Comparison of ENCODE assay signal across 9 cellular contexts in genomic region chr7:48085433-48085791, GRCh38. TPM values are rescaled to one million over a fixed set of nuclear protein-coding genes. Genes with fewer than 3 reads are reported as not detected.
DNase-seq lines count a peak whose midpoint lies in the region; ATAC-seq, FAIRE-seq and TF ChIP-seq lines count a peak whose summit lies in the region.
"Had no signal": no experiment of that assay in that cellular context is flagged by ENCODE, and none has a peak within 500 bp of the region (broad histone marks: within the 10 kb centered on the region; RNA-seq: fewer than 3 reads in every experiment).

No MANE protein-coding gene starts in this region.

- DNase-seq in activated T-cell treated with anti-CD3 and anti-CD28 coated beads, Interleukin-2, amount 50 U/mL, for 4 hours = no peak
- no peak for DNase-seq in activated T-cell treated with anti-CD3 and anti-CD28 coated beads, Interleukin-2, amount 50 U/mL, for 1 hour
- DNase-seq in endothelial cell of umbilical vein (ENCODE audit: low read depth, low spot score) (no peak), putamen (ENCODE audit: low spot score) (no peak), aorta (no peak)
- DNase-seq in stimulated activated CD4-positive, alpha-beta T cell treated with anti-CD3 and anti-CD28 coated beads, Interleukin-2, amount 100 ng/mL, for 24 hours = no peak

- H3K4me1 ChIP-seq in OCI-LY3 (ENCODE audit: low read length) (peaks cover 41% of the 10 kb centered on the region), endothelial cell of umbilical vein (ENCODE audit: control insufficient read depth, extremely low read depth, insufficient read depth, low read length) (peaks cover 46% of the 10 kb centered on the region), subcutaneous abdominal adipose tissue (ENCODE audit: control insufficient read depth in 5 of 5, insufficient read depth in 5 of 5, low read length in 5 of 5) (peaks cover 8 to 62% (median 37%) of the 10 kb centered on the region in 5 donors), aorta (ENCODE audit: control insufficient read depth in 1 of 2, insufficient read depth in 2 of 2, low read length in 2 of 2) (peaks cover 0 to 2% of the 10 kb centered on the region in 2 donors)

- CTCF ChIA-PET in endothelial cell of umbilical vein (lab: Charles Lee) = interaction anchor here (0.9 to 4.9 kb wide), 6 partner anchors 25 to 140 kb away, joined by 3 to 19 read pairs (median 6); no protein-coding TSS in a partner anchor

- BruUV-seq in endothelial cell of umbilical vein (replicated peaks; lab: Mats Ljungman, UMichigan) = TSS peak; percentile 4

- H3K4me3 Mint-ChIP-seq in activated T-cell treated with anti-CD3 and anti-CD28 coated beads, Interleukin-2, amount 50 U/mL, for 4 hours = peak overlapping the region; percentile 36

- TF ChIP-seq POLR2A in endothelial cell of umbilical vein (IDR thresholded peaks at IDR 0.05; ENCODE audit: low read depth, low read length) = no peak

- H3K4me2 ChIP-seq in OCI-LY3 (ENCODE audit: low read length) (peak overlapping the region; percentile 66), endothelial cell of umbilical vein (ENCODE audit: insufficient read depth, low read length) (peak overlapping the region; percentile 10)

- H2AFZ ChIP-seq in OCI-LY3 (ENCODE audit: low read depth, low read length) (0 out of 2 replicates have a peak overlapping the region, but pooled peaks have one; percentile 25), endothelial cell of umbilical vein (ENCODE audit: low read depth, low read length) (no peak overlapping the region)

- H3K36me3 ChIP-seq in OCI-LY3 (replicated peaks; ENCODE audit: low read depth, low read length) (no peaks in the 10 kb centered on the region), endothelial cell of umbilical vein (ENCODE audit: control insufficient read depth in 2 of 2, extremely low read depth in 1 of 2, insufficient read depth in 2 of 2, low read length in 2 of 2) (no peaks in the 10 kb centered on the region), subcutaneous abdominal adipose tissue (ENCODE audit: control insufficient read depth in 5 of 5, insufficient read depth in 5 of 5, low read length in 5 of 5) (no peaks in the 10 kb centered on the region), aorta (ENCODE audit: control insufficient read depth in 1 of 2, insufficient read depth in 2 of 2, low read length in 1 of 2) (no peaks in the 10 kb centered on the region)

- POLR2A ChIA-PET in endothelial cell of umbilical vein (lab: Charles Lee) = no interaction called here

- WGBS in aorta, 2 donors = 81 to 88% methylated on average over 1 of the region's 1 CpG

- no peaks in the 10 kb centered on the region for H3K9me1 ChIP-seq in endothelial cell of umbilical vein (replicated peaks; ENCODE audit: control insufficient read depth, extremely low read depth, insufficient read depth, low read length)

- peaks cover 65% of the 10 kb centered on the region for H3K4me1 Mint-ChIP-seq in activated T-cell treated with anti-CD3 and anti-CD28 coated beads, Interleukin-2, amount 50 U/mL, for 4 hours (ENCODE audit: low read depth)

- H3K9me3 ChIP-seq in OCI-LY3 (ENCODE audit: insufficient read depth, low read length) (no peaks in the 10 kb centered on the region), endothelial cell of umbilical vein (replicated peaks; ENCODE audit: control insufficient read depth, insufficient read depth, low read length) (no peaks in the 10 kb centered on the region), subcutaneous abdominal adipose tissue (ENCODE audit: control insufficient read depth in 5 of 5, low read length in 5 of 5) (no peaks in the 10 kb centered on the region), aorta (ENCODE audit: control insufficient read depth, low read length) (no peaks in the 10 kb centered on the region)

- peaks cover 37% of the 10 kb centered on the region for H3K27me3 ChIP-seq in OCI-LY3 (ENCODE audit: low read depth, low read length)
- H3K27me3 ChIP-seq in endothelial cell of umbilical vein (ENCODE audit: control insufficient read depth in 2 of 2, insufficient read depth in 2 of 2, low read length in 2 of 2) = no peaks in the 10 kb centered on the region
- no peaks in the 10 kb centered on the region for H3K27me3 ChIP-seq in subcutaneous abdominal adipose tissue (ENCODE audit: control insufficient read depth in 5 of 5, insufficient read depth in 4 of 5, low read length in 5 of 5)
- H3K27me3 ChIP-seq in aorta (ENCODE audit: control insufficient read depth in 1 of 2, insufficient read depth in 2 of 2, low read length in 1 of 2) = no peaks in the 10 kb centered on the region

- dilution Hi-C loops in endothelial cell of umbilical vein (cut with MboI; ENCODE audit: extremely low pct_ligation_motif_present, low sequenced_read_pairs) = no loop called here

- H3K9ac ChIP-seq in OCI-LY3 (ENCODE audit: low read length) (peak overlapping the region; percentile 37; the same call in 1 of the 2 replicates), endothelial cell of umbilical vein (replicated peaks; ENCODE audit: extremely low read depth, insufficient read depth, low read length) (peak overlapping the region; percentile 22), subcutaneous abdominal adipose tissue (ENCODE audit: low read length in 5 of 5) (peak overlapping the region in 3 of 5 donors; percentile 38 to 64 (median 56))

- no peak for ATAC-seq in activated T-cell treated with anti-CD3 and anti-CD28 coated beads, Interleukin-2, amount 50 U/mL, for 4 hours
- ATAC-seq in aorta (ENCODE audit: low FRiP score) = no peak

- H3K27me3 Mint-ChIP-seq in activated T-cell treated with anti-CD3 and anti-CD28 coated beads, Interleukin-2, amount 50 U/mL, for 4 hours (ENCODE audit: low read depth) = no peaks in the 10 kb centered on the region

- peak overlapping the region; percentile 49 for H3K4me3 ChIP-seq in OCI-LY3 (ENCODE audit: low read length)
- H3K4me3 ChIP-seq in endothelial cell of umbilical vein (replicated peaks in 1 of 3; ENCODE audit: insufficient read depth in 1 of 3, low read depth in 1 of 3, low read length in 3 of 3) = no peak overlapping the region
- no peak overlapping the region for H3K4me3 ChIP-seq in subcutaneous abdominal adipose tissue (ENCODE audit: low read depth in 1 of 5, low read length in 5 of 5)
- H3K4me3 ChIP-seq in aorta (ENCODE audit: low read length in 2 of 2) = no peak overlapping the region

- H3K27ac ChIP-seq in OCI-LY3 (ENCODE audit: low read length) = peak overlapping the region; percentile 72
- peak overlapping the region; percentile 69 for H3K27ac ChIP-seq in endothelial cell of umbilical vein (ENCODE audit: insufficient read depth, low read depth, low read length)
- H3K27ac ChIP-seq in subcutaneous abdominal adipose tissue (ENCODE audit: low read depth, low read length) = peak overlapping the region; percentile 74
- peak overlapping the region in 1 of 2 donors; percentile 39 for H3K27ac ChIP-seq in aorta (ENCODE audit: low read depth in 1 of 2, low read length in 2 of 2)

- FAIRE-seq in endothelial cell of umbilical vein (lab: Jason Lieb, UNC) = no peak

- no peaks in the 10 kb centered on the region for H3K79me2 ChIP-seq in OCI-LY3 (ENCODE audit: low read length)
- H3K79me2 ChIP-seq in endothelial cell of umbilical vein (ENCODE audit: control insufficient read depth, insufficient read depth, low read length) = peaks cover 13% of the 10 kb centered on the region

- H4K20me1 ChIP-seq in OCI-LY3 (ENCODE audit: insufficient read depth, low read length) = no peaks in the 10 kb centered on the region
- H4K20me1 ChIP-seq in endothelial cell of umbilical vein (replicated peaks; ENCODE audit: control insufficient read depth, extremely low read depth, insufficient read depth, low read length) = no peaks in the 10 kb centered on the region

- H3K9me3 Mint-ChIP-seq in activated T-cell treated with anti-CD3 and anti-CD28 coated beads, Interleukin-2, amount 50 U/mL, for 4 hours = no peaks in the 10 kb centered on the region

- H3K36me3 Mint-ChIP-seq in activated T-cell treated with anti-CD3 and anti-CD28 coated beads, Interleukin-2, amount 50 U/mL, for 4 hours (ENCODE audit: insufficient read depth) = peaks cover 2% of the 10 kb centered on the region

- TF ChIP-seq CTCF in OCI-LY3 (IDR thresholded peaks at IDR 0.05; ENCODE audit: low read depth, low read length) (no peak), endothelial cell of umbilical vein (IDR thresholded peaks at IDR 0.05; ENCODE audit: extremely low read depth in 1 of 2, insufficient read depth in 1 of 2, low read depth in 1 of 2, low read length in 2 of 2) (no peak)

- intact Hi-C loops in endothelial cell of umbilical vein (cut with micrococcal nuclease) (loop anchor here (5.0 to 10.0 kb wide), 3 partner anchors 167 to 631 kb away; no protein-coding TSS in a partner anchor), aorta (cut with DNase I) (loop anchor here in 1 of 2 donors (5.0 kb wide), 1 partner anchor 48 kb away; the partner anchor contains the start of gene C7orf57)

RNA-seq across cellular contexts. Expression of gene UPP1, which starts 3.7 kb away (rescaled TPM):
- 10 to 100 TPM; 25.5 to 45.8 (median 45.1) TPM for total RNA-seq in activated T-cell treated with anti-CD3 and anti-CD28 coated beads, Interleukin-2, amount 50 U/mL, for 4 hours
- total RNA-seq in endothelial cell of umbilical vein = 53.6 and 60.7 TPM in 2 replicates
- polyA plus RNA-seq in endothelial cell of umbilical vein = 66.0 and 71.0 TPM in 2 replicates
- 46.7 and 47.7 TPM in 2 replicates for polyA plus RNA-seq in endothelial cell of umbilical vein (2011; cell fraction: cytosol; rRNA removed)
- polyA plus RNA-seq in endothelial cell of umbilical vein (2011; cell fraction: nucleus; rRNA removed) = 86.8 and 114 TPM in 2 replicates
- 36.9 and 66.7 TPM in 2 replicates for polyA plus RNA-seq in endothelial cell of umbilical vein (2012)
- 26.0 and 26.7 TPM in 2 replicates for polyA minus RNA-seq in endothelial cell of umbilical vein
- 12.7 TPM for polyA minus RNA-seq in endothelial cell of umbilical vein (2011; cell fraction: cytosol; rRNA and poly(A)+ RNA removed)
- 46.5 and 49.2 TPM in 2 replicates for polyA minus RNA-seq in endothelial cell of umbilical vein (2011; cell fraction: nucleus; rRNA and poly(A)+ RNA removed)
- total RNA-seq in aorta = 10 to 100 TPM; 30.4 to 34.9 TPM
- 10 to 100 TPM; 34.1 to 63.0 TPM for polyA plus RNA-seq in aorta

RNA-seq across cellular contexts. Expression of gene C7orf57, which starts 50.1 kb away (rescaled TPM):
- under 1 TPM; 0.15 to 0.45 (median 0.16) TPM for total RNA-seq in activated T-cell treated with anti-CD3 and anti-CD28 coated beads, Interleukin-2, amount 50 U/mL, for 4 hours
- not detected in 2 replicates for total RNA-seq in endothelial cell of umbilical vein
- not detected in 2 replicates for polyA plus RNA-seq in endothelial cell of umbilical vein
- 0.04 and 0.14 TPM in 2 replicates for polyA plus RNA-seq in endothelial cell of umbilical vein (2011; cell fraction: cytosol; rRNA removed)
- not detected in 2 replicates for polyA plus RNA-seq in endothelial cell of umbilical vein (2011; cell fraction: nucleus; rRNA removed)
- polyA plus RNA-seq in endothelial cell of umbilical vein (2012) = not detected in 2 replicates
- not detected in 2 replicates for polyA minus RNA-seq in endothelial cell of umbilical vein
- polyA minus RNA-seq in endothelial cell of umbilical vein (2011; cell fraction: cytosol; rRNA and poly(A)+ RNA removed) = not detected
- not detected in 2 replicates for polyA minus RNA-seq in endothelial cell of umbilical vein (2011; cell fraction: nucleus; rRNA and poly(A)+ RNA removed)
- not detected for total RNA-seq in aorta
- polyA plus RNA-seq in aorta = not detected

RNA-seq across cellular contexts. Expression of gene SUN3, which starts 56.5 kb away (rescaled TPM):
- total RNA-seq in activated T-cell treated with anti-CD3 and anti-CD28 coated beads, Interleukin-2, amount 50 U/mL, for 4 hours = not detected
- total RNA-seq in endothelial cell of umbilical vein (not detected in 2 replicates), aorta (not detected)
- polyA plus RNA-seq in endothelial cell of umbilical vein (not detected in 2 replicates), aorta (not detected)
- polyA plus RNA-seq in endothelial cell of umbilical vein (2011; cell fraction: cytosol; rRNA removed) = not detected in 2 replicates
- not detected in 2 replicates for polyA plus RNA-seq in endothelial cell of umbilical vein (2011; cell fraction: nucleus; rRNA removed)
- polyA plus RNA-seq in endothelial cell of umbilical vein (2012) = not detected in 2 replicates
- polyA minus RNA-seq in endothelial cell of umbilical vein = not detected in 2 replicates
- not detected for polyA minus RNA-seq in endothelial cell of umbilical vein (2011; cell fraction: cytosol; rRNA and poly(A)+ RNA removed)
- not detected in 2 replicates for polyA minus RNA-seq in endothelial cell of umbilical vein (2011; cell fraction: nucleus; rRNA and poly(A)+ RNA removed)
- polyA plus RNA-seq: BJ had no signal
